Comparison of ENCODE assay signal across 1 cellular context in genomic region chr20:34516038-34516873, GRCh38.
TF ChIP-seq lines count a peak whose summit lies in the region.

DYNLRB1 (plus strand) TSS chr20:34516422; CDS start chr20:34516459, 37 bp downstream.

TF ChIP-seq in GM12878, 131 proteins besides CTCF, POLR2A, EP300 and RAD21 (continued from another document and continues in another):
- TF ChIP-seq REST (IDR thresholded peaks at IDR 0.05; ENCODE audit: low read depth, low read length) (no peak), EED (IDR thresholded peaks at IDR 0.05; ENCODE audit: low read depth) (peak; percentile 89), ZNF592 (IDR thresholded peaks at IDR 0.05) (no peak), SMARCA5 (IDR thresholded peaks at IDR 0.05) (no peak), BCL11A (IDR thresholded peaks at IDR 0.05; ENCODE audit: low read depth, low read length) (no peak), MAX (IDR thresholded peaks at IDR 0.05; ENCODE audit: low read depth, low read length) (no peak), RCOR1 (conservative IDR thresholded peaks at IDR 0.05; ENCODE audit: low read depth, low read length) (no peak), STAT3 (IDR thresholded peaks at IDR 0.05; ENCODE audit: low read depth, low read length) (no peak), CBFB (IDR thresholded peaks at IDR 0.05; ENCODE audit: low read depth) (peak; percentile 25; the same call in 1 of the 2 replicates), BHLHE40 (IDR thresholded peaks at IDR 0.05; ENCODE audit: borderline replicate concordance in 1 of 2, low read depth in 2 of 2, low read length in 1 of 2) (peak in 1 of 2 experiments; percentile 69; a peak in 2 of 4 replicates), ATF2 (IDR thresholded peaks at IDR 0.05; ENCODE audit: low read length) (no peak), SRF (IDR thresholded peaks at IDR 0.05; ENCODE audit: low read depth in 2 of 2, low read length in 2 of 2) (peak in 1 of 2 experiments; percentile 37; a peak in 1 of 4 replicates), ZNF24 (IDR thresholded peaks at IDR 0.05) (no peak), IKZF2 (IDR thresholded peaks at IDR 0.05) (peak; percentile 96 to 98), TCF7 (IDR thresholded peaks at IDR 0.05; ENCODE audit: borderline replicate concordance) (no peak), SPI1 (IDR thresholded peaks at IDR 0.05; ENCODE audit: borderline replicate concordance, insufficient read depth, low read depth, low read length) (no peak), USF1 (IDR thresholded peaks at IDR 0.05; ENCODE audit: borderline replicate concordance, extremely low read length, insufficient read depth, low read depth, low read length) (no peak), KLF5 (IDR thresholded peaks at IDR 0.05; ENCODE audit: partially characterized antibody) (peak; percentile 4), DPF2 (IDR thresholded peaks at IDR 0.05) (peak; percentile 83), CHD2 (IDR thresholded peaks at IDR 0.05; ENCODE audit: borderline replicate concordance, low read depth, low read length) (no peak; the same call in 1 of the 2 replicates), NR2F1 (conservative IDR thresholded peaks at IDR 0.05) (peak; percentile 64), CREM (IDR thresholded peaks at IDR 0.05; ENCODE audit: low read depth) (0 out of 2 replicates have a peak, but pooled peaks have one; percentile 3), KDM1A (IDR thresholded peaks at IDR 0.05; ENCODE audit: borderline replicate concordance) (no peak), RELB (IDR thresholded peaks at IDR 0.05; ENCODE audit: low read depth) (peak; percentile 85), KAT2A (conservative IDR thresholded peaks at IDR 0.05; ENCODE audit: control insufficient read depth, low read depth, low read length) (no peak), PAX8 (IDR thresholded peaks at IDR 0.05) (no peak), HDAC2 (IDR thresholded peaks at IDR 0.05) (peak; percentile 54; the same call in 1 of the 2 replicates), BMI1 (IDR thresholded peaks at IDR 0.05; ENCODE audit: borderline replicate concordance) (no peak), HSF1 (IDR thresholded peaks at IDR 0.05; ENCODE audit: low read depth, low read length) (no peak), NRF1 (conservative IDR thresholded peaks at IDR 0.05; ENCODE audit: low read depth, low read length) (peak; percentile 62), LARP7 (IDR thresholded peaks at IDR 0.05) (peak; percentile 85), WRNIP1 (IDR thresholded peaks at IDR 0.05; ENCODE audit: borderline replicate concordance, low read depth, low read length) (no peak), SMC3 (IDR thresholded peaks at IDR 0.05; ENCODE audit: borderline replicate concordance, low read length) (no peak), ZNF687 (IDR thresholded peaks at IDR 0.05) (peak; percentile 35; the same call in 1 of the 2 replicates), YY1 (IDR thresholded peaks at IDR 0.05; ENCODE audit: low read depth, low read length) (no peak), HDAC6 (IDR thresholded peaks at IDR 0.05; ENCODE audit: unreplicated experiment) (no peak), NFIC (IDR thresholded peaks at IDR 0.05; ENCODE audit: low read depth, low read length) (no peak), EZH2 (IDR thresholded peaks at IDR 0.05; ENCODE audit: borderline replicate concordance, control insufficient read depth, low read depth, low read length) (no peak), GABPA (IDR thresholded peaks at IDR 0.05; ENCODE audit: low read depth) (peak; percentile 74; the same call in 1 of the 2 replicates), MYB (IDR thresholded peaks at IDR 0.05; ENCODE audit: borderline replicate concordance, low read depth, low read length) (no peak), FOS (IDR thresholded peaks at IDR 0.05; ENCODE audit: borderline replicate concordance, extremely low read depth, insufficient read length) (peak; percentile 7), RBBP5 (conservative IDR thresholded peaks at IDR 0.05) (no peak), ETV6 (conservative IDR thresholded peaks at IDR 0.05 in 1 of 2, IDR thresholded peaks at IDR 0.05 in 1 of 2; ENCODE audit: borderline replicate concordance in 1 of 2, low read depth in 1 of 2) (peak in 1 of 2 experiments; percentile 41; a peak in 1 of 4 replicates), EGR1 (IDR thresholded peaks at IDR 0.05; ENCODE audit: borderline replicate concordance in 1 of 2, low read depth in 2 of 2, low read length in 2 of 2) (peak in 1 of 2 experiments; percentile 91; a peak in 2 of 3 replicates), CBX3 (IDR thresholded peaks at IDR 0.05; ENCODE audit: borderline replicate concordance, low read depth) (no peak), ZNF622 (IDR thresholded peaks at IDR 0.05) (no peak), MXI1 (IDR thresholded peaks at IDR 0.05; ENCODE audit: low read depth, low read length) (0 out of 2 replicates have a peak, but pooled peaks have one; percentile 13)
